In genomic region chr9:112486221-112487007, GRCh38 we compare ENCODE assay signal across 8 cellular contexts. TPM values are rescaled to one million over a fixed set of nuclear protein-coding genes. Genes with fewer than 3 reads are reported as not detected.
DNase-seq lines count a peak whose midpoint lies in the region; ATAC-seq and TF ChIP-seq lines count a peak whose summit lies in the region.

A gene with protein sequence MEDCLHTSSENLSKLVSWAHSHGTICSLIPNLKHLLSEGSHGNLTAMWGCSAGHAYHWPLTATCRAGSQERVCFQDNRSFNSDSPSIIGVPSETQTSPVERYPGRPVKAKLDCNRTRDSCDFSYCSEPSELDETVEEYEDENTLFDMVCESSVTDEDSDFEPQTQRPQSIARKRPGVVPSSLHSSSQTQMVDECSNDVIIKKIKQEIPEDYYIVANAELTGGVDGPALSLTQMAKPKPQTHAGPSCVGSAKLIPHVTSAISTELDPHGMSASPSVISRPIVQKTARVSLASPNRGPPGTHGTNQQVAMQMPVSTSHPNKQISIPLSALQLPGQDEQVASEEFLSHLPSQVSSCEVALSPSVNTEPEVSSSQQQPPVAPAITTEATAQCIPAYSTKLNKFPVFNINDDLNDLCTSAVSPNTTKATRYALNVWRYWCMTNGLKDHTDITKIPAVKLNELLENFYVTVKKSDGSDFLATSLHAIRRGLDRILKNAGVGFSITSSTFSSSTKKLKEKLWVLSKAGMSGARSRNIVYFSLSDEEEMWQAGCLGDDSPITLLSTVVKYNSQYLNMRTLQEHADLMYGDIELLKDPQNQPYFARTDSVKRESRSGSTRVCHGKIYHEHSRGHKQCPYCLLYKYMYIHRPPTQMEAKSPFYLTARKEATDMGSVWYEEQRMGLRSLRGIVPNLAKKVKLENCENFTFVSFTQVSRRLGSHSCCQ (plus strand): TSS chr9:112486827. CDS start chr9:112574081, 87,254 bp downstream.

- TF ChIP-seq CTCF in GM13976 (IDR thresholded peaks at IDR 0.05; ENCODE audit: borderline replicate concordance, control extremely low read depth, extremely low read depth, insufficient read depth, missing control alignments) (no peak), ascending aorta (IDR thresholded peaks at IDR 0.05) (no peak), retinal pigment epithelial cell (conservative IDR thresholded peaks at IDR 0.05; ENCODE audit: low read depth, low read length) (no peak)

- H3K27ac ChIP-seq in ascending aorta: peak within 1 kb of the TSS; percentile 80 to 89

- H3K36me3 ChIP-seq in ascending aorta: no peaks in the 10 kb centered on the region

- no peaks in the 10 kb centered on the region for H3K27me3 ChIP-seq in ascending aorta

- in situ Hi-C loops in GM13976 (cut with MboI; ENCODE audit: low sequenced_read_pairs, unreplicated experiment): no loop called here

- H3K27me3 Mint-ChIP-seq in T-helper 17 cell: no peaks in the 10 kb centered on the region

- H3K27ac Mint-ChIP-seq in T-helper 17 cell: peak within 1 kb of the TSS; percentile 92

- peak; percentile 97 for DNase-seq in GM13976 (ENCODE audit: low spot score)
- DNase-seq in NCI-H1105 (lab: John Stamatoyannopoulos, UW): peak; percentile 78
- peak; percentile 45 to 61 (median 59) for DNase-seq in T-helper 17 cell
- DNase-seq in ascending aorta (ENCODE audit: low spot score in 2 of 2): peak; percentile 33 to 89
- DNase-seq in hypothalamus (lab: John Stamatoyannopoulos, UW): peak in 48 of 51 donors; percentile 19 to 83 (median 63)
- DNase-seq in retinal pigment epithelial cell (ENCODE audit: low read depth): no peak
- no peak for DNase-seq in amniotic stem cell (lab: John Stamatoyannopoulos, UW)

- H3K9me3 ChIP-seq in T-helper 17 cell (ENCODE audit: control insufficient read depth, low read length, poor library complexity, severe bottlenecking) (no peaks in the 10 kb centered on the region), ascending aorta (no peaks in the 10 kb centered on the region)

- intact Hi-C loops in ascending aorta (cut with DNase I): loop anchor here (1.0 to 5.0 kb wide), 7 partner anchors 39 to 590 kb away; partner anchors contain the start of genes INIP, PTBP3, SNX30 and UGCG

- peaks cover 2% of the 10 kb centered on the region for H3K36me3 Mint-ChIP-seq in T-helper 17 cell (ENCODE audit: low read depth)

- peaks cover 3 to 10% of the 10 kb centered on the region in 2 donors for H3K4me1 ChIP-seq in ascending aorta

- H3K4me3 ChIP-seq in ascending aorta (peak within 1 kb of the TSS; percentile 96 to 99), retinal pigment epithelial cell (ENCODE audit: low read length) (peak within 1 kb of the TSS; percentile 82)

- ATAC-seq in HG02678 (IDR thresholded peaks at IDR 0.05; ENCODE audit: unreplicated experiment) (peak; percentile 94), T-helper 17 cell (peak; percentile 90)

- H3K4me3 Mint-ChIP-seq in T-helper 17 cell: peak within 1 kb of the TSS; percentile 97

- H3K4me1 Mint-ChIP-seq in T-helper 17 cell: peaks cover 15% of the 10 kb centered on the region

RNA-seq across cellular contexts. Expression of the gene that starts here (rescaled TPM):
- total RNA-seq in T-helper 17 cell (1 to 10 TPM; 2.1 to 2.8 TPM), ascending aorta (2.0 TPM)

Comparison
In these comparisons a context has a peak if more than half of its experiments do, and no peak if none do; other contexts are left out.
1. DNase-seq: peak in GM13976 (single experiment), NCI-H1105 (single experiment), T-helper 17 cell (3 of 3), ascending aorta (2 of 2) and hypothalamus (48 of 51); none in retinal pigment epithelial cell (single experiment) and amniotic stem cell (single experiment).